10 cellular contexts compared by ENCODE assay signal in genomic region chr19:19407640-19407933, GRCh38. TPM values are rescaled to one million over a fixed set of nuclear protein-coding genes. Genes with fewer than 3 reads are reported as not detected.
DNase-seq lines count a peak whose midpoint lies in the region; ATAC-seq and TF ChIP-seq lines count a peak whose summit lies in the region.
"Had no signal": no experiment of that assay in that cellular context is flagged by ENCODE, and none has a peak within 500 bp of the region (broad histone marks: within the 10 kb centered on the region; RNA-seq: fewer than 3 reads in every experiment).

No MANE protein-coding gene starts in this region.

- CTCF ChIA-PET in activated CD4-positive, alpha-beta T cell treated with anti-CD3 and anti-CD28 coated beads, Interleukin-2, amount 10 ng/mL, durations not matched to agents 7 days and 5 days (lab: Charles Lee): interaction anchor here (1.1 kb wide), 1 partner anchor 35 kb away, joined by 4 read pairs; no protein-coding TSS in a partner anchor

- no peak for TF ChIP-seq EP300 in stomach (IDR thresholded peaks at IDR 0.05)

- H3K27ac Mint-ChIP-seq in activated CD4-positive, alpha-beta T cell treated with anti-CD3 and anti-CD28 coated beads, Interleukin-2, amount 10 ng/mL, durations not matched to agents 7 days and 5 days: no peak overlapping the region

- H3K4me3 Mint-ChIP-seq in activated CD4-positive, alpha-beta T cell treated with anti-CD3 and anti-CD28 coated beads, Interleukin-2, amount 10 ng/mL, durations not matched to agents 7 days and 5 days: peak overlapping the region; percentile 93

- H3K27me3 ChIP-seq in WERI-Rb-1 (ENCODE audit: insufficient read depth, low read depth, severe bottlenecking) (no peaks in the 10 kb centered on the region), stomach (no peaks in the 10 kb centered on the region)
- H3K27me3 ChIP-seq: thyroid gland had no signal

- peaks cover 12% of the 10 kb centered on the region for H3K36me3 Mint-ChIP-seq in activated CD4-positive, alpha-beta T cell treated with anti-CD3 and anti-CD28 coated beads, Interleukin-2, amount 10 ng/mL, durations not matched to agents 7 days and 5 days (ENCODE audit: low read depth)

- no peaks in the 10 kb centered on the region for H3K27me3 Mint-ChIP-seq in activated CD4-positive, alpha-beta T cell treated with anti-CD3 and anti-CD28 coated beads, Interleukin-2, amount 10 ng/mL, durations not matched to agents 7 days and 5 days

- no peak for ATAC-seq in HG02642 (IDR thresholded peaks at IDR 0.05; ENCODE audit: poor library complexity, unreplicated experiment)

- peaks cover 4% of the 10 kb centered on the region for H3K36me3 ChIP-seq in WERI-Rb-1
- no peaks in the 10 kb centered on the region for H3K36me3 ChIP-seq in stomach
- H3K36me3 ChIP-seq: thyroid gland had no signal

- in situ Hi-C loops in GM13976 (cut with MboI; ENCODE audit: low sequenced_read_pairs, unreplicated experiment): no loop called here

- no peaks in the 10 kb centered on the region for H3K9me3 Mint-ChIP-seq in activated CD4-positive, alpha-beta T cell treated with anti-CD3 and anti-CD28 coated beads, Interleukin-2, amount 10 ng/mL, durations not matched to agents 7 days and 5 days

- DNase-seq in activated CD4-positive, alpha-beta T cell treated with anti-CD3 and anti-CD28 coated beads, Interleukin-2, amount 10 ng/mL, durations not matched to agents 7 days and 5 days: no peak
- no peak for DNase-seq in activated CD4-positive, alpha-beta T cell treated with anti-CD3 and anti-CD28 coated beads, Interleukin-2, amount 50 U/mL, for 4 hours
- DNase-seq in WERI-Rb-1 (peak; percentile 48), stomach (no peak), NCI-H1694 treated with DMSO at 0.1 percent for 48 hours (lab: John Stamatoyannopoulos, UW) (no peak), GM13976 (ENCODE audit: low spot score) (no peak)
- DNase-seq: cerebellar nuclear complex had no signal

- intact Hi-C loops in stomach (cut with DNase I; ENCODE audit: low total_unique reads): no loop called here

- no peaks in the 10 kb centered on the region for H3K9me3 ChIP-seq in WERI-Rb-1 (ENCODE audit: severe bottlenecking)
- H3K9me3 ChIP-seq in iPS-18c (ENCODE audit: control insufficient read depth, insufficient read depth, low read length): no peaks in the 10 kb centered on the region
- H3K9me3 ChIP-seq in stomach: no peaks in the 10 kb centered on the region
- H3K9me3 ChIP-seq: thyroid gland had no signal

- peak overlapping the region; percentile 93 for H3K4me3 ChIP-seq in WERI-Rb-1 (ENCODE audit: low read depth, low read length)
- 0 out of 2 replicates have a peak overlapping the region, but pooled peaks have one; percentile 53 for H3K4me3 ChIP-seq in iPS-18c (ENCODE audit: insufficient read depth, low read depth, low read length)
- H3K4me3 ChIP-seq in stomach: peak overlapping the region in 3 of 4 donors; percentile 93 to 96 (median 96)

- no peak for TF ChIP-seq CTCF in WERI-Rb-1 (IDR thresholded peaks at IDR 0.05; ENCODE audit: low read depth, low read length)
- TF ChIP-seq CTCF in stomach (IDR thresholded peaks at IDR 0.05): no peak
- no peak for TF ChIP-seq CTCF in GM13976 (IDR thresholded peaks at IDR 0.05; ENCODE audit: borderline replicate concordance, control extremely low read depth, extremely low read depth, insufficient read depth, missing control alignments)

- H3K4me1 ChIP-seq in stomach: peaks cover 45 to 84% (median 67%) of the 10 kb centered on the region in 4 donors

- POLR2A ChIA-PET in activated CD4-positive, alpha-beta T cell treated with anti-CD3 and anti-CD28 coated beads, Interleukin-2, amount 10 ng/mL, durations not matched to agents 7 days and 5 days (lab: Charles Lee): no interaction called here

- H3K27ac ChIP-seq in WERI-Rb-1 (peak overlapping the region; percentile 84), stomach (peak overlapping the region; percentile 17 to 96 (median 93))
- H3K27ac ChIP-seq: thyroid gland had no signal

- no peak for TF ChIP-seq POLR2A in stomach (IDR thresholded peaks at IDR 0.05)

- WGBS in stomach, 5 donors: 62 to 80% (median 66%) methylated on average over 4 of the region's 4 CpGs

- peaks cover 74% of the 10 kb centered on the region for H3K4me1 Mint-ChIP-seq in activated CD4-positive, alpha-beta T cell treated with anti-CD3 and anti-CD28 coated beads, Interleukin-2, amount 10 ng/mL, durations not matched to agents 7 days and 5 days

RNA-seq across cellular contexts. Expression of gene GATAD2A, which starts 2.1 kb away (rescaled TPM):
- 100 to 1,000 TPM; 122 to 135 TPM for total RNA-seq in activated CD4-positive, alpha-beta T cell treated with anti-CD3 and anti-CD28 coated beads, Interleukin-2, amount 10 ng/mL, durations not matched to agents 7 days and 5 days
- total RNA-seq in stomach: 100 to 1,000 TPM in 1 of 5 donors, 10 to 100 TPM in 3, 1 to 10 TPM in 1; 9.3 to 119 (median 27.2) TPM
- 10 to 100 TPM; 10.1 to 21.4 (median 17.9) TPM for polyA plus RNA-seq in stomach
